In the genomic region with DNA sequence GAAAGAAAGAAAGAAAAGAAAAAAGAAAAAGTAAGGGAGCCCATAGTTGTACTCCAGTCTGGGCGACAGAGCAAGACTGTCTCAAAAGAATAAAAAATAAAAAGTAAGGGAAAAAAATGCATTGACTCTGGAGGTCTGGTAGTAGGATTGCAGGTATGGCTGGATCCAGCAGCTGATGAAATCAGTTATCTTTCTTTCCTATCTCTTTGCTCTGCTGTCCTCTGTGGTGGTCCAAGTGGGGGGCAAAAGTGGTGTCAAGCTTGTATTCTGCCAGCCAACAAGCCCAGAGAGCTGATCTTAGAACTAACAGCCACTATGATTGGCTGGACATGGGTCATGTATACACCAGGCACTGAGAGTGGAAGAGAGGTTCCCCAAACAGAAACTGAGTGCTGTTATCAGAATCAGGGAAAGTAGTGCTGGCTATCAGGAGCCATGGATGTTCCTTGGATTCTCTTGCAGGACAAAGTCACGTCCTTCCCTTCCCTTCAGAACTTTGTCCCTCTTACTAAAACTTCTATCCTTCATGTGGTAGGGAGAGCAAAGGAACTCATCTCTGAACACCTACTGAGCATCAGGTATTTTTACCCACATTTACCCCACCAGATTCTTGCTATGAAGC, we compare ENCODE assay signal across 22 cellular contexts. TPM values are rescaled to one million over a fixed set of nuclear protein-coding genes. Genes with fewer than 3 reads are reported as not detected.
"Had no signal": no experiment of that assay in that cellular context is flagged by ENCODE, and none has a peak within 500 bp of the region (broad histone marks: within the 10 kb centered on the region; RNA-seq: fewer than 3 reads in every experiment).

No MANE protein-coding gene starts in this region.

- H3K4me3 ChIP-seq: right atrium auricular region, smooth muscle cell, upper lobe of left lung had no signal

- DNase-seq: activated CD4-positive, alpha-beta T cell treated with anti-CD3 and anti-CD28 coated beads for 48 hours; activated CD8-positive, alpha-beta memory T cell treated with anti-CD3 and anti-CD28 coated beads, Interleukin-2, amount 50 U/mL, for 4 hours; activated CD8-positive, alpha-beta T cell treated with anti-CD3 and anti-CD28 coated beads, Interleukin-2, amount 10 ng/mL, durations not matched to agents 7 days and 5 days; activated gamma-delta T cell treated with Interleukin-2 at 50 U/mL for 16 hours; activated naive CD8-positive, alpha-beta T cell treated with anti-CD3 and anti-CD28 coated beads for 36 hours; activated T-cell treated with anti-CD3 and anti-CD28 coated beads, Interleukin-2, amount 50 U/mL, for 72 hours; cerebellar nuclear complex; effector memory CD8-positive, alpha-beta T cell; foreskin melanocyte; immature natural killer cell; mesenchymal stem cell; natural killer cell; nucleus accumbens; stimulated activated CD4-positive, alpha-beta T cell treated with anti-CD3 and anti-CD28 coated beads, Interleukin-4, amount 100 ng/mL, for 4 hours; stimulated activated CD8-positive, alpha-beta memory T cell treated with anti-CD3 and anti-CD28 coated beads, Interleukin-4, amount 100 ng/mL, for 48 hours; stimulated activated naive CD4-positive, alpha-beta T cell treated with Interleukin-2 at 50 U/mL for 16 hours; T-helper 2 cell; upper lobe of left lung had no signal

- H3K27ac ChIP-seq: right atrium auricular region, upper lobe of left lung had no signal

- H3K4me2 ChIP-seq: smooth muscle cell had no signal

- ATAC-seq: activated CD8-positive, alpha-beta T cell treated with anti-CD3 and anti-CD28 coated beads, Interleukin-2, amount 10 ng/mL, durations not matched to agents 7 days and 5 days; activated T-cell treated with anti-CD3 and anti-CD28 coated beads, Interleukin-2, amount 50 U/mL, for 72 hours; effector memory CD8-positive, alpha-beta T cell; natural killer cell had no signal

- H3K9me3 ChIP-seq: right atrium auricular region, upper lobe of left lung had no signal

- H3K27me3 ChIP-seq: right atrium auricular region had no signal

- H3K36me3 ChIP-seq: right atrium auricular region, upper lobe of left lung had no signal

RNA-seq across cellular contexts. Expression of gene FBLIM1, which starts 3.5 kb away (rescaled TPM):
- total RNA-seq: activated CD8-positive, alpha-beta T cell treated with anti-CD3 and anti-CD28 coated beads, Interleukin-2, amount 10 ng/mL, durations not matched to agents 7 days and 5 days; activated naive CD8-positive, alpha-beta T cell treated with anti-CD3 and anti-CD28 coated beads for 36 hours; activated T-cell treated with anti-CD3 and anti-CD28 coated beads, Interleukin-2, amount 50 U/mL, for 72 hours had no signal
- polyA plus RNA-seq: immature natural killer cell had no signal

RNA-seq across cellular contexts. Expression of gene TMEM82, which starts 12.8 kb away (rescaled TPM):
- total RNA-seq: activated CD8-positive, alpha-beta T cell treated with anti-CD3 and anti-CD28 coated beads, Interleukin-2, amount 10 ng/mL, durations not matched to agents 7 days and 5 days; activated naive CD8-positive, alpha-beta T cell treated with anti-CD3 and anti-CD28 coated beads for 36 hours; fibroblast of lung; natural killer cell; posterior vena cava; right atrium auricular region; smooth muscle cell; upper lobe of left lung had no signal
- polyA plus RNA-seq: fibroblast of lung, immature natural killer cell, smooth muscle cell had no signal

RNA-seq across cellular contexts. Expression of gene SLC25A34, which starts 19.1 kb away (rescaled TPM):
- polyA plus RNA-seq: immature natural killer cell had no signal
